Comparison of ENCODE assay signal across 9 cellular contexts in genomic region chr22:46084943-46085830, GRCh38.
DNase-seq lines count a peak whose midpoint lies in the region; FAIRE-seq and TF ChIP-seq lines count a peak whose summit lies in the region.
"Had no signal": no experiment of that assay in that cellular context is flagged by ENCODE, and none has a peak within 500 bp of the region (broad histone marks: within the 10 kb centered on the region; RNA-seq: fewer than 3 reads in every experiment).

No MANE protein-coding gene starts in this region.

- peak in 1 of 5 donors; percentile 39 for DNase-seq in CD8-positive, alpha-beta memory T cell
- DNase-seq in SK-N-SH = peak; percentile 74
- DNase-seq in fibroblast of the aortic adventitia (ENCODE audit: low read depth) = peak; percentile 92
- DNase-seq in posterior vena cava (ENCODE audit: low spot score) = peak; percentile 96
- no peak for DNase-seq in glomerular visceral epithelial cell (ENCODE audit: extremely low spot score)
- DNase-seq in HTR-8/SVneo (ENCODE audit: insufficient read length, low spot score) = no peak
- no peak for DNase-seq in NCI-H1105 treated with DMSO at 0.1 percent for 48 hours (lab: John Stamatoyannopoulos, UW)
- no peak for DNase-seq in activated CD4-positive, alpha-beta T cell treated with anti-CD3 and anti-CD28 coated beads, Interleukin-2, amount 50 U/mL, for 1 hour

- H3K4me3 ChIP-seq in CD8-positive, alpha-beta memory T cell (ENCODE audit: low read length) = no peak overlapping the region
- peak overlapping the region; percentile 90 to 92 for H3K4me3 ChIP-seq in SK-N-SH (ENCODE audit: low read depth in 2 of 2, low read length in 1 of 2)
- peak overlapping the region; percentile 98 for H3K4me3 ChIP-seq in fibroblast of the aortic adventitia (ENCODE audit: low read depth, low read length)

- H3K4me3 Mint-ChIP-seq in CD8-positive, alpha-beta memory T cell = peak overlapping the region in 1 of 7 donors; percentile 13

- H3K27me3 ChIP-seq in CD8-positive, alpha-beta memory T cell (ENCODE audit: insufficient read depth, low read length, poor library complexity, severe bottlenecking) = no peaks in the 10 kb centered on the region
- no peaks in the 10 kb centered on the region for H3K27me3 ChIP-seq in SK-N-SH (ENCODE audit: insufficient read depth)

- H3F3A ChIP-seq in SK-N-SH (replicated peaks; ENCODE audit: insufficient read depth) = peaks cover 76% of the 10 kb centered on the region

- no peaks in the 10 kb centered on the region for H3K9me2 ChIP-seq in SK-N-SH

- WGBS in SK-N-SH (ENCODE audit: low lambda C conversion rate) = 3% methylated on average over 24 of the region's 35 CpGs

- peaks cover 0 to 9% (median 0%) of the 10 kb centered on the region in 3 donors for H3K4me1 Mint-ChIP-seq in CD8-positive, alpha-beta memory T cell

- H2AFZ ChIP-seq in SK-N-SH (ENCODE audit: low read depth) = no peak overlapping the region

- H3K36me3 Mint-ChIP-seq in CD8-positive, alpha-beta memory T cell = peaks cover 0 to 10% (median 0%) of the 10 kb centered on the region in 3 donors

- H3K27ac ChIP-seq in CD8-positive, alpha-beta memory T cell (ENCODE audit: low read depth, low read length) = peak overlapping the region; percentile 51
- peak overlapping the region; percentile 96 to 100 for H3K27ac ChIP-seq in SK-N-SH (ENCODE audit: low read depth in 2 of 2, low read length in 1 of 2)

- H4K20me1 ChIP-seq in SK-N-SH (ENCODE audit: insufficient read depth) = peaks cover 97% of the 10 kb centered on the region

- TF ChIP-seq CTCF in SK-N-SH (IDR thresholded peaks at IDR 0.05) (no peak), fibroblast of the aortic adventitia (IDR thresholded peaks at IDR 0.05; ENCODE audit: insufficient read depth, low read length) (no peak)

- POLR2A ChIA-PET in CD8-positive, alpha-beta memory T cell (lab: Charles Lee) = no interaction called here
- POLR2A ChIA-PET in SK-N-SH (lab: Yijun Ruan, JAX) = interaction anchor here (0.6 to 6.3 kb wide), 7 partner anchors 10 to 79 kb away, joined by 3 to 83 read pairs (median 9); no protein-coding TSS in a partner anchor

- peak overlapping the region; percentile 99 for H3K4me2 ChIP-seq in SK-N-SH

- H3K27me3 Mint-ChIP-seq in CD8-positive, alpha-beta memory T cell = no peaks in the 10 kb centered on the region

- peak overlapping the region; percentile 100 for H3K9ac ChIP-seq in SK-N-SH

- TF ChIP-seq RAD21 in SK-N-SH (IDR thresholded peaks at IDR 0.05; ENCODE audit: low read length) = no peak

- no peaks in the 10 kb centered on the region for H3K36me3 ChIP-seq in CD8-positive, alpha-beta memory T cell (ENCODE audit: insufficient read depth, low read length)
- peaks cover 64 to 78% of the 10 kb centered on the region in 2 experiments for H3K36me3 ChIP-seq in SK-N-SH (replicated peaks in 1 of 2; ENCODE audit: control insufficient read depth in 1 of 2, insufficient read depth in 2 of 2, low read length in 1 of 2)

- CTCF ChIA-PET in CD8-positive, alpha-beta memory T cell (lab: Charles Lee) = no interaction called here
- CTCF ChIA-PET in SK-N-SH (lab: Yijun Ruan, JAX) = interaction anchor here (0.6 to 3.3 kb wide), 10 partner anchors 10 to 91 kb away, joined by 3 to 15 read pairs (median 4); no protein-coding TSS in a partner anchor

- intact Hi-C loops in posterior vena cava (cut with DNase I) = loop anchor here in 1 of 2 donors (10.0 kb wide), 1 partner anchor 750 kb away; no protein-coding TSS in a partner anchor

- no peaks in the 10 kb centered on the region for H3K9me3 Mint-ChIP-seq in CD8-positive, alpha-beta memory T cell

- no peak for TF ChIP-seq EP300 in SK-N-SH (IDR thresholded peaks at IDR 0.05; ENCODE audit: borderline replicate concordance in 1 of 2, low read depth in 1 of 2, low read length in 1 of 2)

- no peaks in the 10 kb centered on the region for H3K9me3 ChIP-seq in CD8-positive, alpha-beta memory T cell (ENCODE audit: low read length)
- H3K9me3 ChIP-seq in SK-N-SH = no peaks in the 10 kb centered on the region

- FAIRE-seq in HTR-8/SVneo (lab: Jason Lieb, UNC) = no peak
- FAIRE-seq: frontal cortex had no signal

- no peaks in the 10 kb centered on the region for H3K4me1 ChIP-seq in CD8-positive, alpha-beta memory T cell (ENCODE audit: insufficient read depth, low read length)
- peaks cover 38 to 73% of the 10 kb centered on the region in 2 experiments for H3K4me1 ChIP-seq in SK-N-SH (ENCODE audit: control insufficient read depth in 1 of 2, insufficient read depth in 2 of 2, low read depth in 1 of 2, low read length in 1 of 2)

- peak overlapping the region in 1 of 8 donors; percentile 6 for H3K27ac Mint-ChIP-seq in CD8-positive, alpha-beta memory T cell

- H3K79me2 ChIP-seq in SK-N-SH (ENCODE audit: insufficient read depth) = peaks cover 100% of the 10 kb centered on the region

TF ChIP-seq in SK-N-SH, 30 proteins besides CTCF, POLR2A, EP300 and RAD21 (continues in another document):
- TF ChIP-seq EZH2phosphoT487 (IDR thresholded peaks at IDR 0.05; ENCODE audit: borderline replicate concordance, low read depth) (no peak), IRF3 (IDR thresholded peaks at IDR 0.05; ENCODE audit: low read depth, low read length) (no peak), TCF12 (IDR thresholded peaks at IDR 0.05) (no peak), YY1 (IDR thresholded peaks at IDR 0.05; ENCODE audit: low read depth) (peak; percentile 93), FOXJ3 (CRISPR knock-in tag; IDR thresholded peaks at IDR 0.05) (0 out of 2 replicates have a peak, but pooled peaks have one; percentile 22), FOSL2 (IDR thresholded peaks at IDR 0.05; ENCODE audit: borderline replicate concordance, low read depth) (no peak), RCOR1 (IDR thresholded peaks at IDR 0.05; ENCODE audit: low read length) (no peak), NRF1 (IDR thresholded peaks at IDR 0.05; ENCODE audit: low read depth, low read length) (no peak), MAX (IDR thresholded peaks at IDR 0.05; ENCODE audit: low read depth) (peak; percentile 31; the same call in 1 of the 2 replicates), POLR2AphosphoS5 (IDR thresholded peaks at IDR 0.05; ENCODE audit: low read depth, low read length) (peak; percentile 16; the same call in 1 of the 2 replicates), SMC3 (IDR thresholded peaks at IDR 0.05; ENCODE audit: low read depth, low read length) (no peak), MXI1 (IDR thresholded peaks at IDR 0.05; ENCODE audit: low read depth, low read length) (peak; percentile 85), TEAD4 (IDR thresholded peaks at IDR 0.05; ENCODE audit: borderline replicate concordance, insufficient read depth) (peak; percentile 76), SIN3A (IDR thresholded peaks at IDR 0.05; ENCODE audit: borderline replicate concordance, low read depth, low read length) (peak; percentile 77; the same call in 1 of the 2 replicates), USF2 (IDR thresholded peaks at IDR 0.05; ENCODE audit: borderline replicate concordance, low read depth, low read length) (no peak), CHD2 (IDR thresholded peaks at IDR 0.05; ENCODE audit: low read length, partially characterized antibody) (peak; percentile 12), REST (IDR thresholded peaks at IDR 0.05; ENCODE audit: low read depth, low read length) (0 out of 2 replicates have a peak, but pooled peaks have one; percentile 37)

Comparison
In these comparisons a context has a peak if more than half of its experiments do, and no peak if none do; other contexts are left out.
1. DNase-seq: peak in SK-N-SH (single experiment), fibroblast of the aortic adventitia (single experiment) and posterior vena cava (single experiment); none in glomerular visceral epithelial cell (single experiment), HTR-8/SVneo (single experiment), NCI-H1105 treated with DMSO at 0.1 percent for 48 hours (single experiment) and activated CD4-positive, alpha-beta T cell treated with anti-CD3 and anti-CD28 coated beads, Interleukin-2, amount 50 U/mL, for 1 hour (single experiment).